Comparison of ENCODE assay signal across 7 cellular contexts in the genomic region with DNA sequence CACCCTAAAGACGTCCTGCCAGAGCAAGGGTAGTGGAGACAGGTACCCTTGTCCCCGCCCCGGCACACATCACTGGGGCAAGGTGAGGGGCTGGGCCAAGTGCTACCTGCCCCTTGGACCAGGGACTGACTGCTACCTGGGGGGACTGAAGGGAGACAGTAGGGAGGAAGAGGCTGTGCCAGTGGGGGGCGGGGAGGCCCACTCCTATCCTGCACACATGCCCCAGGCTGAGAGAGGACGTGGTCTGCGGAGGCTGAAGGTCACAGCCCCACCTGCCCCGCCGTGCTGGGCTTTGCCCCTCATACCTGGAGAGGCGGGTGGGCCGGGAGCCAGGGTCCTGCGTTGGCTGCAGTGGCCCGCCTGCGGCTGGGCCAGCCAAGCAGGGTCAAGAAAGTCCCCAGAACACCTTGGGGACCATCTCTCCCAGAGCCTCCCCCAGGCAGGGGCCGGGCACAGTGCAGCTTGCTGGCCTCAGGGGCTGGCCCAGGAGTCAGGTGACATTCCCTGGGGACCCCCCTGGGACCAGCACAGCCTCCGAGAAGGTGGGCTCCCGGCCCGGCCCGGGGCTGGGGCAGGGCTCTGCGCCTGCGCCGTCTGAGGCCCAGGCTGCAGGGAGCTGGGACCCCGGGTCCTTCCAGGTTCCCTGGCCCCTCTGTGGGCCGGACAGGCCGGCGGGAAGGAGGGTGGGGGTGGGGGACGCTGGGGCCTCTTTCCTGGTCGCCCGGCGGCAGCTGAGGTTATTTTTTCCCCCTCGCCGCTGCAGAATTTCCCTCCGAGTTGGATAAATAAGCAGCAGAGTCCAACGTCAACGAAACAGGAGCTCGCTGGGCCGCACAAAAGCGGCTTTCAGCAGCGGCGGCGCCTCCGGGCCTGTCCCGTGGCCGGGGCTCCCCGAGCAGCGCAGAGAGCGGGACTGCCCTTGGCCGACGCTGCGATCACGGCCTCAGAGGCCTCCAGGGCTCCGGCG. TPM values are rescaled to one million over a fixed set of nuclear protein-coding genes. Genes with fewer than 3 reads are reported as not detected.
DNase-seq lines count a peak whose midpoint lies in the region; ATAC-seq and TF ChIP-seq lines count a peak whose summit lies in the region.

No MANE protein-coding gene starts in this region.

- peak overlapping the region; percentile 62 for H3K4me3 Mint-ChIP-seq in dendritic cell treated with granulocyte-macrophage colony-stimulating factor and Interleukin-4, amounts not matched to agents 40 ng/mL and 50 ng/mL, for 4 days
- peak overlapping the region; percentile 75 for H3K4me3 Mint-ChIP-seq in memory B cell

- ATAC-seq in HG02610 (IDR thresholded peaks at IDR 0.05; ENCODE audit: unreplicated experiment) (peak; percentile 47), memory B cell (ENCODE audit: low read depth) (peak; percentile 68), GM21360 (IDR thresholded peaks at IDR 0.05; ENCODE audit: unreplicated experiment) (no peak)

- H3K4me1 Mint-ChIP-seq in dendritic cell treated with granulocyte-macrophage colony-stimulating factor and Interleukin-4, amounts not matched to agents 40 ng/mL and 50 ng/mL, for 4 days (ENCODE audit: low read depth): peaks cover 8% of the 10 kb centered on the region
- H3K4me1 Mint-ChIP-seq in memory B cell: peaks cover 10% of the 10 kb centered on the region

- no peaks in the 10 kb centered on the region for H3K36me3 Mint-ChIP-seq in dendritic cell treated with granulocyte-macrophage colony-stimulating factor and Interleukin-4, amounts not matched to agents 40 ng/mL and 50 ng/mL, for 4 days (ENCODE audit: low read depth)
- H3K36me3 Mint-ChIP-seq in memory B cell: no peaks in the 10 kb centered on the region

- DNase-seq in memory B cell (ENCODE audit: low spot score in 2 of 2) (no peak), tibial artery (no peak), ureter (ENCODE audit: low spot score) (no peak), NCI-H1417 treated with DMSO at 0.1 percent for 48 hours (lab: John Stamatoyannopoulos, UW) (no peak)

- intact Hi-C loops in dendritic cell treated with granulocyte-macrophage colony-stimulating factor and Interleukin-4, amounts not matched to agents 40 ng/mL and 50 ng/mL, for 4 days (cut with micrococcal nuclease): no loop called here
- intact Hi-C loops in tibial artery (cut with DNase I; ENCODE audit: low total_unique reads): no loop called here

- no peaks in the 10 kb centered on the region for H3K9me3 ChIP-seq in tibial artery

- H3K27me3 ChIP-seq in tibial artery: peaks cover 0 to 5% of the 10 kb centered on the region in 2 donors

- no peaks in the 10 kb centered on the region for H3K9me3 Mint-ChIP-seq in dendritic cell treated with granulocyte-macrophage colony-stimulating factor and Interleukin-4, amounts not matched to agents 40 ng/mL and 50 ng/mL, for 4 days
- H3K9me3 Mint-ChIP-seq in memory B cell: no peaks in the 10 kb centered on the region

- peak overlapping the region in 1 of 2 donors; percentile 41 for H3K27ac ChIP-seq in tibial artery

- H3K27me3 Mint-ChIP-seq in dendritic cell treated with granulocyte-macrophage colony-stimulating factor and Interleukin-4, amounts not matched to agents 40 ng/mL and 50 ng/mL, for 4 days: peaks cover 34% of the 10 kb centered on the region
- H3K27me3 Mint-ChIP-seq in memory B cell: peaks cover 15% of the 10 kb centered on the region

- H3K4me3 ChIP-seq in tibial artery: peak overlapping the region; percentile 43 to 50

- TF ChIP-seq CTCF in tibial artery (IDR thresholded peaks at IDR 0.05): no peak

- no peak overlapping the region for H3K27ac Mint-ChIP-seq in dendritic cell treated with granulocyte-macrophage colony-stimulating factor and Interleukin-4, amounts not matched to agents 40 ng/mL and 50 ng/mL, for 4 days
- H3K27ac Mint-ChIP-seq in memory B cell: no peak overlapping the region

- no peaks in the 10 kb centered on the region for H3K36me3 ChIP-seq in tibial artery

- peaks cover 0 to 12% (median 6%) of the 10 kb centered on the region in 4 donors for H3K4me1 ChIP-seq in tibial artery

RNA-seq across cellular contexts. Expression of gene FZD9, which starts 9.8 kb away (rescaled TPM):
- total RNA-seq in ureter: 0.21 TPM
